28 cellular contexts compared by ENCODE assay signal in genomic region chr9:91341749-91342148, GRCh38. TPM values are rescaled to one million over a fixed set of nuclear protein-coding genes. Genes with fewer than 3 reads are reported as not detected.
DNase-seq lines count a peak whose midpoint lies in the region; ATAC-seq and TF ChIP-seq lines count a peak whose summit lies in the region.
"Had no signal": no experiment of that assay in that cellular context is flagged by ENCODE, and none has a peak within 500 bp of the region (broad histone marks: within the 10 kb centered on the region; RNA-seq: fewer than 3 reads in every experiment).

No MANE protein-coding gene starts in this region.

- POLR2A ChIA-PET in CD8-positive, alpha-beta T cell (lab: Charles Lee) = no interaction called here
- POLR2A ChIA-PET in activated CD4-positive, alpha-beta memory T cell treated with anti-CD3 and anti-CD28 coated beads, Interleukin-2, amount 10 ng/mL, durations not matched to agents 7 days and 5 days (lab: Charles Lee) = interaction anchor here (0.9 to 2.7 kb wide), 10 partner anchors 9 to 210 kb away, joined by 3 to 24 read pairs (median 4); partner anchors contain the start of genes AUH and NFIL3
- POLR2A ChIA-PET in naive thymus-derived CD8-positive, alpha-beta T cell (lab: Charles Lee) = no interaction called here

- H3K9me3 Mint-ChIP-seq in activated CD8-positive, alpha-beta memory T cell treated with anti-CD3 and anti-CD28 coated beads, Interleukin-2, amount 10 ng/mL, durations not matched to agents 7 days and 5 days (ENCODE audit: low read depth) = no peaks in the 10 kb centered on the region
- peaks cover 2% of the 10 kb centered on the region for H3K9me3 Mint-ChIP-seq in CD8-positive, alpha-beta T cell
- no peaks in the 10 kb centered on the region for H3K9me3 Mint-ChIP-seq in activated CD4-positive, alpha-beta memory T cell treated with anti-CD3 and anti-CD28 coated beads, Interleukin-2, amount 10 ng/mL, durations not matched to agents 7 days and 5 days
- H3K9me3 Mint-ChIP-seq in natural killer cell treated with Interleukin-12 subunit alpha and Interleukin-12 subunit beta and Interleukin-15 and Interleukin-18, amount 100 ng/mL, for 72 hours = peaks cover 3% of the 10 kb centered on the region
- H3K9me3 Mint-ChIP-seq in naive thymus-derived CD8-positive, alpha-beta T cell = peaks cover 0 to 2% (median 0%) of the 10 kb centered on the region in 9 donors
- H3K9me3 Mint-ChIP-seq: HFFc6 had no signal

- H3K27ac ChIP-seq in CD8-positive, alpha-beta T cell (ENCODE audit: low read depth, low read length) = no peak overlapping the region
- no peak overlapping the region for H3K27ac ChIP-seq in gastroesophageal sphincter
- H3K27ac ChIP-seq: colonic mucosa, neural progenitor cell, RWPE1, transverse colon had no signal

- CTCF ChIA-PET in activated CD8-positive, alpha-beta memory T cell treated with anti-CD3 and anti-CD28 coated beads, Interleukin-2, amount 10 ng/mL, durations not matched to agents 7 days and 5 days (lab: Charles Lee) = interaction anchor here (0.9 to 2.4 kb wide), 8 partner anchors 12 to 426 kb away, joined by 3 to 6 read pairs (median 4); no protein-coding TSS in a partner anchor
- CTCF ChIA-PET in CD8-positive, alpha-beta T cell (lab: Charles Lee) = interaction anchor here (1.1 kb wide), 1 partner anchor 18 kb away, joined by 4 read pairs; no protein-coding TSS in a partner anchor
- CTCF ChIA-PET in activated CD4-positive, alpha-beta memory T cell treated with anti-CD3 and anti-CD28 coated beads, Interleukin-2, amount 10 ng/mL, durations not matched to agents 7 days and 5 days (lab: Charles Lee) = interaction anchor here (0.9 to 1.6 kb wide), 3 partner anchors 17 to 149 kb away, joined by 3 to 4 read pairs (median 4); no protein-coding TSS in a partner anchor

- intact Hi-C loops in CD8-positive, alpha-beta T cell (cut with DNase I, micrococcal nuclease) = no loop called here

- H3K4me3 ChIP-seq in CD8-positive, alpha-beta T cell (ENCODE audit: low read depth, low read length) = no peak overlapping the region
- H3K4me3 ChIP-seq in gastroesophageal sphincter = no peak overlapping the region
- H3K4me3 ChIP-seq: colonic mucosa, GM23338, lung, neural progenitor cell, transverse colon had no signal

- peaks cover 61% of the 10 kb centered on the region for H3K4me1 Mint-ChIP-seq in activated CD8-positive, alpha-beta memory T cell treated with anti-CD3 and anti-CD28 coated beads, Interleukin-2, amount 10 ng/mL, durations not matched to agents 7 days and 5 days
- H3K4me1 Mint-ChIP-seq in CD8-positive, alpha-beta T cell (ENCODE audit: low read depth) = peaks cover 46% of the 10 kb centered on the region
- H3K4me1 Mint-ChIP-seq in activated CD4-positive, alpha-beta memory T cell treated with anti-CD3 and anti-CD28 coated beads, Interleukin-2, amount 10 ng/mL, durations not matched to agents 7 days and 5 days = peaks cover 59% of the 10 kb centered on the region
- H3K4me1 Mint-ChIP-seq in natural killer cell treated with Interleukin-12 subunit alpha and Interleukin-12 subunit beta and Interleukin-15 and Interleukin-18, amount 100 ng/mL, for 72 hours (ENCODE audit: low read depth in 2 of 2) = peaks cover 55 to 65% of the 10 kb centered on the region in 2 donors
- peaks cover 30 to 38% (median 37%) of the 10 kb centered on the region in 4 donors for H3K4me1 Mint-ChIP-seq in naive thymus-derived CD8-positive, alpha-beta T cell
- H3K4me1 Mint-ChIP-seq: neural progenitor cell had no signal

- no peak for TF ChIP-seq CTCF in CD8-positive, alpha-beta T cell (IDR thresholded peaks at IDR 0.05)
- TF ChIP-seq CTCF in gastroesophageal sphincter (IDR thresholded peaks at IDR 0.05) = no peak

- H3K36me3 Mint-ChIP-seq in activated CD8-positive, alpha-beta memory T cell treated with anti-CD3 and anti-CD28 coated beads, Interleukin-2, amount 10 ng/mL, durations not matched to agents 7 days and 5 days = peaks cover 77% of the 10 kb centered on the region
- peaks cover 66% of the 10 kb centered on the region for H3K36me3 Mint-ChIP-seq in CD8-positive, alpha-beta T cell
- H3K36me3 Mint-ChIP-seq in activated CD4-positive, alpha-beta memory T cell treated with anti-CD3 and anti-CD28 coated beads, Interleukin-2, amount 10 ng/mL, durations not matched to agents 7 days and 5 days (ENCODE audit: low read depth) = peaks cover 78% of the 10 kb centered on the region
- H3K36me3 Mint-ChIP-seq in natural killer cell treated with Interleukin-12 subunit alpha and Interleukin-12 subunit beta and Interleukin-15 and Interleukin-18, amount 100 ng/mL, for 72 hours = peaks cover 12% of the 10 kb centered on the region
- H3K36me3 Mint-ChIP-seq in naive thymus-derived CD8-positive, alpha-beta T cell = peaks cover 36 to 82% (median 52%) of the 10 kb centered on the region in 3 donors

- H3K27me3 ChIP-seq in CD8-positive, alpha-beta T cell (ENCODE audit: insufficient read depth, low read length) = no peaks in the 10 kb centered on the region
- H3K27me3 ChIP-seq in gastroesophageal sphincter = no peaks in the 10 kb centered on the region
- H3K27me3 ChIP-seq: colonic mucosa, neural progenitor cell, transverse colon had no signal

- no peaks in the 10 kb centered on the region for H3K4me1 ChIP-seq in CD8-positive, alpha-beta T cell (ENCODE audit: insufficient read depth, low read length)
- no peaks in the 10 kb centered on the region for H3K4me1 ChIP-seq in gastroesophageal sphincter
- H3K4me1 ChIP-seq: colonic mucosa, neural progenitor cell, transverse colon had no signal

- H3K9me3 ChIP-seq in CD8-positive, alpha-beta T cell (ENCODE audit: low read length) = no peaks in the 10 kb centered on the region
- no peaks in the 10 kb centered on the region for H3K9me3 ChIP-seq in gastroesophageal sphincter
- H3K9me3 ChIP-seq: colonic mucosa, transverse colon had no signal

- no peak for TF ChIP-seq EP300 in gastroesophageal sphincter (IDR thresholded peaks at IDR 0.05)

- no peaks in the 10 kb centered on the region for H3K27me3 Mint-ChIP-seq in activated CD8-positive, alpha-beta memory T cell treated with anti-CD3 and anti-CD28 coated beads, Interleukin-2, amount 10 ng/mL, durations not matched to agents 7 days and 5 days
- H3K27me3 Mint-ChIP-seq in CD8-positive, alpha-beta T cell (ENCODE audit: low read depth) = no peaks in the 10 kb centered on the region
- no peaks in the 10 kb centered on the region for H3K27me3 Mint-ChIP-seq in activated CD4-positive, alpha-beta memory T cell treated with anti-CD3 and anti-CD28 coated beads, Interleukin-2, amount 10 ng/mL, durations not matched to agents 7 days and 5 days
- no peaks in the 10 kb centered on the region for H3K27me3 Mint-ChIP-seq in natural killer cell treated with Interleukin-12 subunit alpha and Interleukin-12 subunit beta and Interleukin-15 and Interleukin-18, amount 100 ng/mL, for 72 hours
- H3K27me3 Mint-ChIP-seq in naive thymus-derived CD8-positive, alpha-beta T cell = no peaks in the 10 kb centered on the region
- H3K27me3 Mint-ChIP-seq: B cell had no signal

- H3K36me3 ChIP-seq in CD8-positive, alpha-beta T cell (ENCODE audit: insufficient read depth, low read length) = peaks cover 14% of the 10 kb centered on the region
- peaks cover 0 to 58% of the 10 kb centered on the region in 2 donors for H3K36me3 ChIP-seq in gastroesophageal sphincter
- H3K36me3 ChIP-seq: colonic mucosa, neural progenitor cell had no signal

- 77 to 93% methylated on average over 2 to 3 of the region's 3 CpGs for WGBS in gastroesophageal sphincter (ENCODE audit: low coverage in 1 of 2), 2 donors

- H3K27ac Mint-ChIP-seq in activated CD8-positive, alpha-beta memory T cell treated with anti-CD3 and anti-CD28 coated beads, Interleukin-2, amount 10 ng/mL, durations not matched to agents 7 days and 5 days = peak overlapping the region; percentile 75
- peak overlapping the region; percentile 37 for H3K27ac Mint-ChIP-seq in CD8-positive, alpha-beta T cell
- H3K27ac Mint-ChIP-seq in activated CD4-positive, alpha-beta memory T cell treated with anti-CD3 and anti-CD28 coated beads, Interleukin-2, amount 10 ng/mL, durations not matched to agents 7 days and 5 days = peak overlapping the region; percentile 1
- H3K27ac Mint-ChIP-seq in natural killer cell treated with Interleukin-12 subunit alpha and Interleukin-12 subunit beta and Interleukin-15 and Interleukin-18, amount 100 ng/mL, for 72 hours = peak overlapping the region; percentile 21 to 35
- H3K27ac Mint-ChIP-seq in naive thymus-derived CD8-positive, alpha-beta T cell = peak overlapping the region in 4 of 10 donors; percentile 9 to 41 (median 31)
- H3K27ac Mint-ChIP-seq: B cell, GM23338, HFFc6, neural progenitor cell had no signal

- DNase-seq in activated CD8-positive, alpha-beta memory T cell treated with anti-CD3 and anti-CD28 coated beads, Interleukin-2, amount 10 ng/mL, durations not matched to agents 7 days and 5 days = no peak
- no peak for DNase-seq in activated CD8-positive, alpha-beta memory T cell treated with anti-CD3 and anti-CD28 coated beads, Interleukin-2, amount 50 U/mL, for 4 hours
- DNase-seq in CD8-positive, alpha-beta T cell = no peak
- DNase-seq in activated CD4-positive, alpha-beta memory T cell treated with anti-CD3 and anti-CD28 coated beads, Interleukin-2, amount 10 ng/mL, durations not matched to agents 7 days and 5 days = no peak
- DNase-seq in natural killer cell treated with Interleukin-12 subunit alpha and Interleukin-12 subunit beta and Interleukin-15 and Interleukin-18, amount 100 ng/mL, for 72 hours (ENCODE audit: low spot score) = no peak
- DNase-seq in KG1 (lab: John Stamatoyannopoulos, UW) = no peak
- no peak for DNase-seq in naive thymus-derived CD8-positive, alpha-beta T cell
- DNase-seq: activated CD4-positive, alpha-beta T cell treated with anti-CD3 and anti-CD28 coated beads for 4 hours; activated gamma-delta T cell; amniotic stem cell; colonic mucosa; DMS53; effector memory CD4-positive, alpha-beta T cell; head of caudate nucleus; HFFc6; kidney glomerular epithelial cell; NCI-H146; NCI-H446; NCI-H774; posterior cingulate gyrus; stimulated activated CD4-positive, alpha-beta T cell treated with anti-CD3 and anti-CD28 coated beads, Interleukin-15, amount 100 ng/mL, for 24 hours; transverse colon had no signal

- no peak for TF ChIP-seq POLR2A in gastroesophageal sphincter (IDR thresholded peaks at IDR 0.05)

- no peak overlapping the region for H3K4me3 Mint-ChIP-seq in activated CD8-positive, alpha-beta memory T cell treated with anti-CD3 and anti-CD28 coated beads, Interleukin-2, amount 10 ng/mL, durations not matched to agents 7 days and 5 days
- H3K4me3 Mint-ChIP-seq in CD8-positive, alpha-beta T cell = no peak overlapping the region
- no peak overlapping the region for H3K4me3 Mint-ChIP-seq in activated CD4-positive, alpha-beta memory T cell treated with anti-CD3 and anti-CD28 coated beads, Interleukin-2, amount 10 ng/mL, durations not matched to agents 7 days and 5 days
- H3K4me3 Mint-ChIP-seq in natural killer cell treated with Interleukin-12 subunit alpha and Interleukin-12 subunit beta and Interleukin-15 and Interleukin-18, amount 100 ng/mL, for 72 hours = no peak overlapping the region
- peak overlapping the region in 2 of 10 donors; percentile 7 to 15 for H3K4me3 Mint-ChIP-seq in naive thymus-derived CD8-positive, alpha-beta T cell
- H3K4me3 Mint-ChIP-seq: B cell, GM23338, HFFc6, neural progenitor cell had no signal

- no peak for ATAC-seq in activated CD8-positive, alpha-beta memory T cell treated with anti-CD3 and anti-CD28 coated beads, Interleukin-2, amount 10 ng/mL, durations not matched to agents 7 days and 5 days
- ATAC-seq in CD8-positive, alpha-beta T cell = no peak
- ATAC-seq in natural killer cell treated with Interleukin-12 subunit alpha and Interleukin-12 subunit beta and Interleukin-15 and Interleukin-18, amount 100 ng/mL, for 72 hours = no peak
- no peak for ATAC-seq in gastroesophageal sphincter
- no peak for ATAC-seq in naive thymus-derived CD8-positive, alpha-beta T cell
- ATAC-seq: GM23338 had no signal

RNA-seq across cellular contexts. Expression of gene AUH, which starts 20.0 kb away (rescaled TPM):
- total RNA-seq in activated CD8-positive, alpha-beta memory T cell treated with anti-CD3 and anti-CD28 coated beads, Interleukin-2, amount 10 ng/mL, durations not matched to agents 7 days and 5 days = 10 to 100 TPM; 33.5 to 36.1 TPM
- 10 to 100 TPM; 13.4 to 15.2 TPM for total RNA-seq in CD8-positive, alpha-beta T cell
- total RNA-seq in activated CD4-positive, alpha-beta memory T cell treated with anti-CD3 and anti-CD28 coated beads, Interleukin-2, amount 10 ng/mL, durations not matched to agents 7 days and 5 days = 10 to 100 TPM; 34.8 to 39.3 TPM
- total RNA-seq in natural killer cell treated with Interleukin-12 subunit alpha and Interleukin-12 subunit beta and Interleukin-15 and Interleukin-18, amount 100 ng/mL, for 72 hours = 10 to 100 TPM; 19.4 to 25.2 TPM
- 10 to 100 TPM; 23.0 to 39.2 (median 25.7) TPM for total RNA-seq in gastroesophageal sphincter
- total RNA-seq in naive thymus-derived CD8-positive, alpha-beta T cell = 10 to 100 TPM; 30.1 to 30.5 TPM
- 10 to 100 TPM; 10.0 to 11.7 (median 11.5) TPM for polyA plus RNA-seq in naive thymus-derived CD8-positive, alpha-beta T cell
